ENCODE assay signal across 1 cellular context in the genomic region with DNA sequence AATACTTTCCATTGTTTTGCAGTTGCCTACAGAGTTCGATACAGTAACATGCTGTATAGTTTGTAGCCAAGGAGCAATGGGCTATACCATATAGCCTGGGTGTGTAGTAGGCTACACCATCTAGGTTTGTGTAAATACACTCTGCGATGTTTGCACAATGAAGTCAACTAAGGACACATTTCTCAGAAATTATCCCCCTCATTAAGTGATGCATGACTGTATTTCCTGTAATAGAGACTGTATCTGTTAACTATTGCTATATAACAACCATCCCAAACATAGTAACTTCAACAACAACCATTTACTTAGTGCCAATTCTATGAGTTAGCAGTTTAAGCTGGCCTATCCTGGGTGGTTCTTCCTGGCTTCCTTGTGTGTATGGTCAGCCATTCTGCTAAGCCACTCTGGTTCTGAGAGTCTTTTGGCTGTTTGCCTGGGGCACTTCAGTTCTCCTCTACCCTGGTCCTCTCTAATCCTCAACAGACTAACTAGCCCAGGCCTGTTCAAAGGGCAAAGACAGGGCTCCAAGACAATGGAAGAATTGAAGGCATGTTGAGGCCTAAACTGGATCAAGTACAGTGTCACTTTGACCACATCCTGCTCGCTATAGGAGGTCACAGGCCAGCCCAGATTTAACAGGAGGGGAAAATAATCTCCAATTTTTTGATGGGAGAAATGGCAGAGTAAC.
A peak's percentile ranks its signal among the peaks of the same experiment; 100 is the strongest.
TF ChIP-seq lines count a peak whose summit lies in the region.

No MANE protein-coding gene starts in this region.

TF ChIP-seq in HepG2, 621 proteins besides CTCF, POLR2A, EP300 and RAD21 (continued from another document and continues in another):
- no peak for TF ChIP-seq ZBTB37 (CRISPR knock-in tag; IDR thresholded peaks at IDR 0.05)
- peak; percentile 70 for TF ChIP-seq ZFX (CRISPR knock-in tag; IDR thresholded peaks at IDR 0.05; ENCODE audit: low read depth)
- TF ChIP-seq PLRG1 (conservative IDR thresholded peaks at IDR 0.05) = no peak
- TF ChIP-seq HDAC2 (CRISPR knock-in tag; IDR thresholded peaks at IDR 0.05) = 0 out of 2 replicates have a peak, but pooled peaks have one; percentile 30
- TF ChIP-seq HMGA1 (CRISPR knock-in tag; conservative IDR thresholded peaks at IDR 0.05) = no peak
- no peak for TF ChIP-seq ZNF326 (CRISPR knock-in tag; IDR thresholded peaks at IDR 0.05; ENCODE audit: borderline replicate concordance)
- TF ChIP-seq HOXD1 (CRISPR knock-in tag; IDR thresholded peaks at IDR 0.05) = no peak
- TF ChIP-seq, protein P1, sequence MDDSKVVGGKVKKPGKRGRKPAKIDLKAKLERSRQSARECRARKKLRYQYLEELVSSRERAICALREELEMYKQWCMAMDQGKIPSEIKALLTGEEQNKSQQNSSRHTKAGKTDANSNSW (CRISPR knock-in tag; IDR thresholded peaks at IDR 0.05; ENCODE audit: borderline replicate concordance) = no peak
- no peak for TF ChIP-seq KAT8 (CRISPR knock-in tag; IDR thresholded peaks at IDR 0.05)
- TF ChIP-seq MAF1 (CRISPR knock-in tag; IDR thresholded peaks at IDR 0.05; ENCODE audit: borderline replicate concordance) = no peak
- no peak for TF ChIP-seq ZNF761 (CRISPR knock-in tag; conservative IDR thresholded peaks at IDR 0.05)
- TF ChIP-seq ZNF235 (CRISPR knock-in tag; IDR thresholded peaks at IDR 0.05; ENCODE audit: borderline replicate concordance) = no peak
- TF ChIP-seq, protein P2, sequence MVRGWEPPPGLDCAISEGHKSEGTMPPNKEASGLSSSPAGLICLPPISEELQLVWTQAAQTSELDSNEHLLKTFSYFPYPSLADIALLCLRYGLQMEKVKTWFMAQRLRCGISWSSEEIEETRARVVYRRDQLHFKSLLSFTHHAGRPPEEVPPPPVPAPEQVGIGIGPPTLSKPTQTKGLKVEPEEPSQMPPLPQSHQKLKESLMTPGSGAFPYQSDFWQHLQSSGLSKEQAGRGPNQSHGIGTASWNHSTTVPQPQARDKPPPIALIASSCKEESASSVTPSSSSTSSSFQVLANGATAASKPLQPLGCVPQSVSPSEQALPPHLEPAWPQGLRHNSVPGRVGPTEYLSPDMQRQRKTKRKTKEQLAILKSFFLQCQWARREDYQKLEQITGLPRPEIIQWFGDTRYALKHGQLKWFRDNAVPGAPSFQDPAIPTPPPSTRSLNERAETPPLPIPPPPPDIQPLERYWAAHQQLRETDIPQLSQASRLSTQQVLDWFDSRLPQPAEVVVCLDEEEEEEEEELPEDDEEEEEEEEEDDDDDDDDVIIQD (CRISPR knock-in tag; IDR thresholded peaks at IDR 0.05; ENCODE audit: low read depth) = peak; percentile 67
- 0 out of 2 replicates have a peak, but pooled peaks have one; percentile 22 for TF ChIP-seq ZMYM3 (CRISPR knock-in tag; IDR thresholded peaks at IDR 0.05)
- TF ChIP-seq CENPX (CRISPR knock-in tag; IDR thresholded peaks at IDR 0.05) = no peak
- no peak for TF ChIP-seq GATAD1 (CRISPR knock-in tag; IDR thresholded peaks at IDR 0.05)
- 0 out of 2 replicates have a peak, but pooled peaks have one; percentile 44 for TF ChIP-seq KAT7 (CRISPR knock-in tag; IDR thresholded peaks at IDR 0.05; ENCODE audit: borderline replicate concordance)
- TF ChIP-seq THAP7 (CRISPR knock-in tag; IDR thresholded peaks at IDR 0.05) = no peak
- no peak for TF ChIP-seq ZNF276 (CRISPR knock-in tag; IDR thresholded peaks at IDR 0.05; ENCODE audit: low read depth)
- no peak; the same call in 1 of the 2 replicates for TF ChIP-seq HMG20A (CRISPR knock-in tag; IDR thresholded peaks at IDR 0.05; ENCODE audit: borderline replicate concordance)
- TF ChIP-seq, protein P3, sequence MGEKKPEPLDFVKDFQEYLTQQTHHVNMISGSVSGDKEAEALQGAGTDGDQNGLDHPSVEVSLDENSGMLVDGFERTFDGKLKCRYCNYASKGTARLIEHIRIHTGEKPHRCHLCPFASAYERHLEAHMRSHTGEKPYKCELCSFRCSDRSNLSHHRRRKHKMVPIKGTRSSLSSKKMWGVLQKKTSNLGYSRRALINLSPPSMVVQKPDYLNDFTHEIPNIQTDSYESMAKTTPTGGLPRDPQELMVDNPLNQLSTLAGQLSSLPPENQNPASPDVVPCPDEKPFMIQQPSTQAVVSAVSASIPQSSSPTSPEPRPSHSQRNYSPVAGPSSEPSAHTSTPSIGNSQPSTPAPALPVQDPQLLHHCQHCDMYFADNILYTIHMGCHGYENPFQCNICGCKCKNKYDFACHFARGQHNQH (CRISPR knock-in tag; IDR thresholded peaks at IDR 0.05) = peak; percentile 15; the same call in 1 of the 2 replicates
- no peak for TF ChIP-seq SOX6 (IDR thresholded peaks at IDR 0.05)
- TF ChIP-seq SOX6 (CRISPR knock-in tag; IDR thresholded peaks at IDR 0.05) = peak; percentile 71; the same call in 1 of the 2 replicates
- TF ChIP-seq ZNF556 (CRISPR knock-in tag; IDR thresholded peaks at IDR 0.05; ENCODE audit: borderline replicate concordance) = no peak
- no peak for TF ChIP-seq LRRFIP1 (CRISPR knock-in tag; conservative IDR thresholded peaks at IDR 0.05)
- no peak for TF ChIP-seq JUND (CRISPR knock-in tag; IDR thresholded peaks at IDR 0.05)
- no peak for TF ChIP-seq GPBP1L1 (CRISPR knock-in tag; IDR thresholded peaks at IDR 0.05)
- no peak; the same call in 1 of the 2 replicates for TF ChIP-seq ZNF792 (CRISPR knock-in tag; IDR thresholded peaks at IDR 0.05)
- peak; percentile 25; the same call in 1 of the 2 replicates for TF ChIP-seq ZMYM2 (CRISPR knock-in tag; IDR thresholded peaks at IDR 0.05)
- TF ChIP-seq FOXC1 (CRISPR knock-in tag; IDR thresholded peaks at IDR 0.05; ENCODE audit: borderline replicate concordance) = no peak
- TF ChIP-seq FOXA3 (CRISPR knock-in tag; IDR thresholded peaks at IDR 0.05) = peak; percentile 60
- TF ChIP-seq NCOA2 (CRISPR knock-in tag; IDR thresholded peaks at IDR 0.05) = peak; percentile 49; the same call in 1 of the 2 replicates
- peak; percentile 37; the same call in 1 of the 2 replicates for TF ChIP-seq PAXIP1 (CRISPR knock-in tag; conservative IDR thresholded peaks at IDR 0.05)
- TF ChIP-seq DR1 (CRISPR knock-in tag; IDR thresholded peaks at IDR 0.05) = no peak
- no peak for TF ChIP-seq TFAP4 (IDR thresholded peaks at IDR 0.05; ENCODE audit: borderline replicate concordance, low read depth)
- no peak for TF ChIP-seq ZFP36 (IDR thresholded peaks at IDR 0.05; ENCODE audit: borderline replicate concordance, low read depth, low read length, partially characterized antibody)
- no peak for TF ChIP-seq ZNF281 (CRISPR knock-in tag; IDR thresholded peaks at IDR 0.05; ENCODE audit: borderline replicate concordance)
- no peak for TF ChIP-seq ZNF343 (CRISPR knock-in tag; IDR thresholded peaks at IDR 0.05)
- TF ChIP-seq ZSCAN29 (CRISPR knock-in tag; conservative IDR thresholded peaks at IDR 0.05) = no peak
- TF ChIP-seq GZF1 (CRISPR knock-in tag; IDR thresholded peaks at IDR 0.05) = no peak
- TF ChIP-seq CC2D1A (CRISPR knock-in tag; IDR thresholded peaks at IDR 0.05) = no peak
- peak; percentile 33 for TF ChIP-seq GATAD2A (CRISPR knock-in tag; IDR thresholded peaks at IDR 0.05)
